Comparison of ENCODE assay signal across 2 cellular contexts in genomic region chr2:68218343-68218901, GRCh38.
TF ChIP-seq lines count a peak whose summit lies in the region.

No MANE protein-coding gene starts in this region.

TF ChIP-seq in IMR-90, 13 proteins besides CTCF, POLR2A, EP300 and RAD21:
- no peak for TF ChIP-seq BHLHE40 (IDR thresholded peaks at IDR 0.05; ENCODE audit: low read depth, low read length)
- TF ChIP-seq MAFK (IDR thresholded peaks at IDR 0.05; ENCODE audit: low read depth, low read length): peak; percentile 85
- TF ChIP-seq NFE2L2 (IDR thresholded peaks at IDR 0.05; ENCODE audit: low read depth, low read length): peak; percentile 70

TF ChIP-seq in K562, 482 proteins besides CTCF, POLR2A, EP300 and RAD21:
- no peak for TF ChIP-seq NRF1 (conservative IDR thresholded peaks at IDR 0.05 in 1 of 2, IDR thresholded peaks at IDR 0.05 in 1 of 2)
- peak; percentile 77 for TF ChIP-seq MAFK (IDR thresholded peaks at IDR 0.05; ENCODE audit: low read length)
- TF ChIP-seq DPF2 (IDR thresholded peaks at IDR 0.05): no peak; the same call in 1 of the 2 replicates
- peak; percentile 75 for TF ChIP-seq NFE2L1 (tag; IDR thresholded peaks at IDR 0.05; ENCODE audit: borderline replicate concordance, low read depth)
- TF ChIP-seq MAFG (tag; conservative IDR thresholded peaks at IDR 0.05): peak; percentile 93
- 0 out of 4 replicates have a peak, but pooled peaks of 1 of the 2 experiments have one; percentile 9 for TF ChIP-seq ZNF318 (IDR thresholded peaks at IDR 0.05; ENCODE audit: borderline replicate concordance in 1 of 2, low read depth in 1 of 2)
- peak; percentile 97 for TF ChIP-seq ZNF316 (IDR thresholded peaks at IDR 0.05)
- TF ChIP-seq SMC3 (conservative IDR thresholded peaks at IDR 0.05; ENCODE audit: insufficient read depth, low read depth, low read length): no peak
- TF ChIP-seq KLF6 (CRISPR knock-in tag; IDR thresholded peaks at IDR 0.05; ENCODE audit: borderline replicate concordance): no peak
- TF ChIP-seq ZNF384 (IDR thresholded peaks at IDR 0.05; ENCODE audit: low read depth, low read length): 0 out of 2 replicates have a peak, but pooled peaks have one; percentile 24
- TF ChIP-seq AFF4 (CRISPR knock-in tag; IDR thresholded peaks at IDR 0.05): no peak
- TF ChIP-seq C11orf30 (IDR thresholded peaks at IDR 0.05; ENCODE audit: low read depth): peak; percentile 92
- TF ChIP-seq ZNF24 (IDR thresholded peaks at IDR 0.05): no peak
- TF ChIP-seq ZBTB5 (IDR thresholded peaks at IDR 0.05): 0 out of 2 replicates have a peak, but pooled peaks have one; percentile 21
- peak; percentile 65; the same call in 1 of the 2 replicates for TF ChIP-seq THRAP3 (IDR thresholded peaks at IDR 0.05; ENCODE audit: borderline replicate concordance)
- peak; percentile 51 for TF ChIP-seq NFE2 (IDR thresholded peaks at IDR 0.05; ENCODE audit: low read depth)
- TF ChIP-seq MAFF (IDR thresholded peaks at IDR 0.05; ENCODE audit: low read length): peak; percentile 63
